8 cellular contexts compared by ENCODE assay signal in genomic region chr3:15427981-15428380, GRCh38. TPM values are rescaled to one million over a fixed set of nuclear protein-coding genes. Genes with fewer than 3 reads are reported as not detected.
DNase-seq lines count a peak whose midpoint lies in the region; ATAC-seq and TF ChIP-seq lines count a peak whose summit lies in the region.

No MANE protein-coding gene starts in this region.

- H3K4me3 ChIP-seq in astrocyte of the spinal cord (ENCODE audit: low read depth, low read length) (peak overlapping the region; percentile 85), tibial artery (peak overlapping the region; percentile 79 to 87)

- H3K27me3 ChIP-seq in tibial artery: no peaks in the 10 kb centered on the region

- in situ Hi-C loops in astrocyte of the spinal cord (cut with HindIII; ENCODE audit: low sequenced_read_pairs): no loop called here

- CTCF ChIA-PET in activated CD4-positive, alpha-beta T cell treated with anti-CD3 and anti-CD28 coated beads for 36 hours (lab: Charles Lee): no interaction called here

- intact Hi-C loops in activated CD4-positive, alpha-beta T cell treated with anti-CD3 and anti-CD28 coated beads for 36 hours (cut with DNase I, micrococcal nuclease): loop anchor here (1.0 to 5.0 kb wide), 13 partner anchors 50 to 777 kb away; partner anchors contain the start of genes BTD (in 2 of the 2), CAPN7 (in 2 of the 2), HACL1 (in 2 of the 2) and ANKRD28 (in 1 of the 2)
- intact Hi-C loops in tibial artery (cut with DNase I; ENCODE audit: low total_unique reads): no loop called here
- intact Hi-C loops in head of caudate nucleus (cut with DNase I): no loop called here

- peaks cover 0 to 40% (median 20%) of the 10 kb centered on the region in 4 donors for H3K4me1 ChIP-seq in tibial artery

- no peak for ATAC-seq in activated CD4-positive, alpha-beta T cell treated with anti-CD3 and anti-CD28 coated beads for 36 hours
- peak; percentile 77 for ATAC-seq in left lobe of liver

- peaks cover 33% of the 10 kb centered on the region for H3K36me3 Mint-ChIP-seq in activated CD4-positive, alpha-beta T cell treated with anti-CD3 and anti-CD28 coated beads for 36 hours (ENCODE audit: low read depth)

- DNase-seq in activated CD4-positive, alpha-beta T cell treated with anti-CD3 and anti-CD28 coated beads for 36 hours: no peak
- DNase-seq in activated CD4-positive, alpha-beta T cell treated with anti-CD3 and anti-CD28 coated beads for 4 hours: no peak
- DNase-seq in astrocyte of the spinal cord (ENCODE audit: low read depth, low spot score): no peak
- peak; percentile 52 for DNase-seq in left lobe of liver (ENCODE audit: low spot score)
- DNase-seq in tibial artery: no peak
- no peak for DNase-seq in Ammon's horn (ENCODE audit: low spot score)
- DNase-seq in head of caudate nucleus: no peak
- no peak for DNase-seq in H4 (ENCODE audit: low spot score)

- H3K27ac Mint-ChIP-seq in activated CD4-positive, alpha-beta T cell treated with anti-CD3 and anti-CD28 coated beads for 36 hours: peak overlapping the region; percentile 97

- no peaks in the 10 kb centered on the region for H3K9me3 ChIP-seq in tibial artery

- peaks cover 14 to 36% (median 31%) of the 10 kb centered on the region in 3 donors for H3K36me3 ChIP-seq in tibial artery

- peaks cover 41% of the 10 kb centered on the region for H3K4me1 Mint-ChIP-seq in activated CD4-positive, alpha-beta T cell treated with anti-CD3 and anti-CD28 coated beads for 36 hours

- H3K27ac ChIP-seq in tibial artery: peak overlapping the region; percentile 88 to 90

- TF ChIP-seq CTCF in astrocyte of the spinal cord (IDR thresholded peaks at IDR 0.05; ENCODE audit: low read depth, low read length): no peak
- TF ChIP-seq CTCF in tibial artery (IDR thresholded peaks at IDR 0.05): no peak

- H3K27me3 Mint-ChIP-seq in activated CD4-positive, alpha-beta T cell treated with anti-CD3 and anti-CD28 coated beads for 36 hours: no peaks in the 10 kb centered on the region

- POLR2A ChIA-PET in activated CD4-positive, alpha-beta T cell treated with anti-CD3 and anti-CD28 coated beads for 36 hours (lab: Charles Lee): no interaction called here

- H3K9me3 Mint-ChIP-seq in activated CD4-positive, alpha-beta T cell treated with anti-CD3 and anti-CD28 coated beads for 36 hours (ENCODE audit: low read depth): no peaks in the 10 kb centered on the region

- H3K4me3 Mint-ChIP-seq in activated CD4-positive, alpha-beta T cell treated with anti-CD3 and anti-CD28 coated beads for 36 hours: peak overlapping the region; percentile 90

RNA-seq across cellular contexts. Expression of gene EAF1, which starts 0.6 kb away (rescaled TPM):
- 10 to 100 TPM; 21.2 to 25.6 TPM for total RNA-seq in activated CD4-positive, alpha-beta T cell treated with anti-CD3 and anti-CD28 coated beads for 36 hours
- total RNA-seq in left lobe of liver: 11.6 TPM
- 13.1 and 15.8 TPM in 2 replicates for total RNA-seq in H4 (2014; rRNA removed; shearing (Covaris generic))

RNA-seq across cellular contexts. Expression of gene METTL6, which starts 0.6 kb away (rescaled TPM):
- total RNA-seq in activated CD4-positive, alpha-beta T cell treated with anti-CD3 and anti-CD28 coated beads for 36 hours: 10 to 100 TPM; 13.0 to 19.5 TPM
- 4.7 TPM for total RNA-seq in left lobe of liver
- total RNA-seq in H4 (2014; rRNA removed; shearing (Covaris generic)): 26.8 and 34.0 TPM in 2 replicates

Comparison
In these comparisons a context has a peak if more than half of its experiments do, and no peak if none do; other contexts are left out.
1. intact Hi-C loops: an anchor here in activated CD4-positive, alpha-beta T cell treated with anti-CD3 and anti-CD28 coated beads for 36 hours (1.0 to 5.0 kb wide); none called in tibial artery and head of caudate nucleus.